8 cellular contexts compared by ENCODE assay signal in the genomic region with DNA sequence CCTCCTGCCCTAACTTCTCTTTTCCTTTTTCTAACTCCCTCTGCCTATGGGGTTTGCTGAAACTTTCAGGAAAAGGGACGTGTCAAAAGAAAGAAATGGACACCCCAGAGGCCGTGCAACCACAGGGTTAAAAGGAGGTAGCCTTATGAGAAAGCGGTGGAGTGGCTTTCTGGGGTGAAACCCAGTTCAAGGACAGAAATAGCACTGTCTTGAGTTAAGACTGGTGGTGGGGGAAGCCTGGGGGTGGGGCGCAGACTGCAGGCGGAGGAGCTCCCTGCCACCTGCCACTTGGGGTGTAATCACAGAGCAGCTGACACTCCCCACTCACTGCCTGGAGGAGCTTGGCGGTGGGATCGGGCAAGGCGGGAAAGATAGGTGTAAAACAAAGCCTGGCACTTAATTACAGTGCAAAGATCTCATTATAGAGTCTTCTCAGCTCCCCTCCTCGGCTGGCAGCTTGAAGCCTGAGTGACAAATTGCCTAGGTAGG. TPM values are rescaled to one million over a fixed set of nuclear protein-coding genes. Genes with fewer than 3 reads are reported as not detected.
A peak's percentile ranks its signal among the peaks of the same experiment; 100 is the strongest.
DNase-seq lines count a peak whose midpoint lies in the region; ATAC-seq and TF ChIP-seq lines count a peak whose summit lies in the region.

No MANE protein-coding gene starts in this region.

- H3K27ac ChIP-seq in duodenal mucosa (ENCODE audit: low read depth, low read length): no peak overlapping the region

- no peaks in the 10 kb centered on the region for H3K36me3 Mint-ChIP-seq in T-helper 1 cell treated with Interleukin-12 subunit alpha and Interleukin-12 subunit beta and Interleukin-4 antibody, amounts not matched to agents 30 μg/mL and 1 μg/mL, for 36 hours (ENCODE audit: low read depth)
- H3K36me3 Mint-ChIP-seq in osteocyte (ENCODE audit: unreplicated experiment) (peaks cover 3% of the 10 kb centered on the region), HFFc6 (ENCODE audit: low read depth) (no peaks in the 10 kb centered on the region)

- no peak overlapping the region for H3K27ac Mint-ChIP-seq in T-helper 1 cell treated with Interleukin-12 subunit alpha and Interleukin-12 subunit beta and Interleukin-4 antibody, amounts not matched to agents 30 μg/mL and 1 μg/mL, for 36 hours
- H3K27ac Mint-ChIP-seq in osteocyte (ENCODE audit: unreplicated experiment) (no peak overlapping the region), HFFc6 (no peak overlapping the region)

- peak overlapping the region; percentile 56 to 65 for H3K4me3 ChIP-seq in duodenal mucosa (ENCODE audit: low read depth in 1 of 2, low read length in 2 of 2)

- peak overlapping the region; percentile 52 for H3K4me3 Mint-ChIP-seq in T-helper 1 cell treated with Interleukin-12 subunit alpha and Interleukin-12 subunit beta and Interleukin-4 antibody, amounts not matched to agents 30 μg/mL and 1 μg/mL, for 36 hours
- H3K4me3 Mint-ChIP-seq in osteocyte (ENCODE audit: unreplicated experiment): peak overlapping the region; percentile 68
- H3K4me3 Mint-ChIP-seq in HFFc6: no peak overlapping the region; the same call in 1 of the 2 replicates

- peaks cover 26 to 35% of the 10 kb centered on the region in 2 donors for H3K4me1 ChIP-seq in duodenal mucosa (ENCODE audit: control insufficient read depth in 1 of 2, insufficient read depth in 2 of 2, low read length in 2 of 2)

- H3K27me3 Mint-ChIP-seq in T-helper 1 cell treated with Interleukin-12 subunit alpha and Interleukin-12 subunit beta and Interleukin-4 antibody, amounts not matched to agents 30 μg/mL and 1 μg/mL, for 36 hours (ENCODE audit: low read depth): peaks cover 13% of the 10 kb centered on the region
- peaks cover 31% of the 10 kb centered on the region for H3K27me3 Mint-ChIP-seq in osteocyte (ENCODE audit: unreplicated experiment)
- peaks cover 15% of the 10 kb centered on the region for H3K27me3 Mint-ChIP-seq in HFFc6 (ENCODE audit: insufficient read depth)

- H3K4me1 Mint-ChIP-seq in T-helper 1 cell treated with Interleukin-12 subunit alpha and Interleukin-12 subunit beta and Interleukin-4 antibody, amounts not matched to agents 30 μg/mL and 1 μg/mL, for 36 hours (ENCODE audit: low read depth): peaks cover 8% of the 10 kb centered on the region
- peaks cover 5% of the 10 kb centered on the region for H3K4me1 Mint-ChIP-seq in osteocyte (ENCODE audit: unreplicated experiment)
- no peaks in the 10 kb centered on the region; the same call in 1 of the 2 replicates for H3K4me1 Mint-ChIP-seq in HFFc6 (ENCODE audit: low read depth)

- no peaks in the 10 kb centered on the region for H3K36me3 ChIP-seq in duodenal mucosa (ENCODE audit: control insufficient read depth in 1 of 2, insufficient read depth in 2 of 2, low read length in 2 of 2)

- H3K9ac ChIP-seq in duodenal mucosa (ENCODE audit: low read depth in 1 of 2, low read length in 2 of 2): peak overlapping the region; percentile 29 to 48

- H3K9me3 ChIP-seq in duodenal mucosa (ENCODE audit: control insufficient read depth in 1 of 2, low read length in 2 of 2): peaks cover 0 to 7% of the 10 kb centered on the region in 2 donors

- TF ChIP-seq CTCF in osteocyte (IDR thresholded peaks at IDR 0.05) (no peak), HFFc6 (IDR thresholded peaks at IDR 0.05) (no peak)

- no peaks in the 10 kb centered on the region for H3K27me3 ChIP-seq in duodenal mucosa (ENCODE audit: control insufficient read depth in 1 of 2, insufficient read depth in 2 of 2, low read length in 2 of 2)

- H3K9me3 Mint-ChIP-seq in T-helper 1 cell treated with Interleukin-12 subunit alpha and Interleukin-12 subunit beta and Interleukin-4 antibody, amounts not matched to agents 30 μg/mL and 1 μg/mL, for 36 hours: peaks cover 20% of the 10 kb centered on the region
- H3K9me3 Mint-ChIP-seq in osteocyte (ENCODE audit: unreplicated experiment) (peaks cover 9% of the 10 kb centered on the region), HFFc6 (no peaks in the 10 kb centered on the region)

- DNase-seq in osteocyte (ENCODE audit: extremely low spot score, unreplicated experiment) (no peak), HPDE6-E6E7 (ENCODE audit: extremely low spot score) (no peak), HFFc6 (no peak)

- ATAC-seq in GM18511 (IDR thresholded peaks at IDR 0.05; ENCODE audit: unreplicated experiment) (peak; percentile 58), HG03439 (IDR thresholded peaks at IDR 0.05; ENCODE audit: unreplicated experiment) (peak; percentile 62), HG02610 (IDR thresholded peaks at IDR 0.05; ENCODE audit: unreplicated experiment) (no peak)

RNA-seq across cellular contexts. Expression of gene TLR5, which starts 0.8 kb away (rescaled TPM):
- total RNA-seq in osteocyte: not detected in 2 replicates
- under 1 TPM in 1 of 6 experiments, not detected in 5; 0.16 TPM for total RNA-seq in HFFc6 (2021; fragmentation: NEBNext Ultra II Directional; extraction: Animal tissue kit (Norgen Biotek cat#: 25700))
